ENCODE assay signal across 11 cellular contexts in the genomic region with DNA sequence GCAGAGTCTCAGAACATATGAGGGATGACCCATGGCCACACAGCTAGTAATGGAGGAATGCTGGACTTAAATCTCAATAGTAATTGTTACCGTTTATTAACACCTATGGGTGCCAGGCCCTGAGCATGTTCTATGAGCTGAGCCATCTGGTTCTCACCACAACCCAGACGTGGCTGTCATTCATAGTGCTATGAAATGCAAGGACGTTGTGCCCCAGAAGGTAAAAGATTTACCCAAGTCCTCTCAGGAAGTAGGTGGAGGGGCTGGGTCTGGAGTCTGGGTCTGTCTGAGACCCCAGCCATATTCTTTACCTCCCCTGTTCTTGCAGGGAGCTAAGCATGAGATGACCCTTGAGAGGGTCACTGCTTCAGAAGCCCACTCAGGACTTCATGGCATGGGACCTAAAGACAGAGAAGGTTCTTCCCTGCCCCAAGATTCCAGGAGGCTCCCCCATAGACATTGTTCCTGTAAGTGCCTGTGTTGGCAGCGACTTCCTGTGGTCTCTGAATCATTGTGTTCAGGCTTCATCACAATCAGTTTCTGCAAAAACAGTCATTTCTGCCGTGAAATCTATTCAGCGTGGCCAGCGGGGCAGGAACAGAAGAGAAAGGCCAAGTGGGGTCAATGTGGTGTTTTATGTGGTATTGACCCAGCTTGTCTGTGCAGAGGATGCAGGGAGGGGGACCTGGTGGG.
DNase-seq lines count a peak whose midpoint lies in the region; ATAC-seq and TF ChIP-seq lines count a peak whose summit lies in the region.
"Had no signal": no experiment of that assay in that cellular context is flagged by ENCODE, and none has a peak within 500 bp of the region (broad histone marks: within the 10 kb centered on the region; RNA-seq: fewer than 3 reads in every experiment).

No MANE protein-coding gene starts in this region.

- H3K36me3 Mint-ChIP-seq in activated naive CD8-positive, alpha-beta T cell treated with anti-CD3 and anti-CD28 coated beads, Interleukin-2, amount 50 U/mL, for 24 hours (ENCODE audit: low read depth): no peaks in the 10 kb centered on the region
- H3K36me3 Mint-ChIP-seq: naive thymus-derived CD8-positive, alpha-beta T cell had no signal

- peak overlapping the region; percentile 54 for H3K27ac ChIP-seq in osteoblast (ENCODE audit: low read depth, low read length)
- H3K27ac ChIP-seq: esophagus muscularis mucosa had no signal

- peak; percentile 62 for ATAC-seq in HG03175 (IDR thresholded peaks at IDR 0.05; ENCODE audit: unreplicated experiment)
- peak; percentile 74 for ATAC-seq in activated naive CD8-positive, alpha-beta T cell treated with anti-CD3 and anti-CD28 coated beads, Interleukin-2, amount 50 U/mL, for 24 hours
- ATAC-seq in HG02840 (IDR thresholded peaks at IDR 0.05; ENCODE audit: low FRiP score, unreplicated experiment): no peak
- ATAC-seq: naive thymus-derived CD8-positive, alpha-beta T cell had no signal

- H4K20me1 ChIP-seq in osteoblast (ENCODE audit: insufficient read depth, low read length): no peaks in the 10 kb centered on the region

- no peaks in the 10 kb centered on the region for H3K36me3 ChIP-seq in osteoblast (ENCODE audit: insufficient read depth, low read length)
- H3K36me3 ChIP-seq: esophagus muscularis mucosa had no signal

- H3K4me3 Mint-ChIP-seq in activated naive CD8-positive, alpha-beta T cell treated with anti-CD3 and anti-CD28 coated beads, Interleukin-2, amount 50 U/mL, for 24 hours: no peak overlapping the region
- H3K4me3 Mint-ChIP-seq: naive thymus-derived CD8-positive, alpha-beta T cell had no signal

- H3K79me2 ChIP-seq in osteoblast (ENCODE audit: insufficient read depth, low read length): no peaks in the 10 kb centered on the region

- no peak overlapping the region for H3K27ac Mint-ChIP-seq in activated naive CD8-positive, alpha-beta T cell treated with anti-CD3 and anti-CD28 coated beads, Interleukin-2, amount 50 U/mL, for 24 hours
- H3K27ac Mint-ChIP-seq: naive thymus-derived CD8-positive, alpha-beta T cell had no signal

- DNase-seq in NOMO-1 treated with DMSO at 0.1 percent for 48 hours (lab: John Stamatoyannopoulos, UW; ENCODE audit: unreplicated experiment) (peak; percentile 64), NOMO-1 treated with dmso at 0.1 percent for 144 hours (lab: John Stamatoyannopoulos, UW; ENCODE audit: unreplicated experiment) (no peak), osteoblast (ENCODE audit: insufficient read length, low spot score, missing footprints) (peak; percentile 94), medulla oblongata (ENCODE audit: extremely low spot score) (no peak), OCI-M1 (lab: John Stamatoyannopoulos, UW) (no peak)
- peak; percentile 31 for DNase-seq in activated naive CD8-positive, alpha-beta T cell treated with anti-CD3 and anti-CD28 coated beads, Interleukin-2, amount 50 U/mL, for 24 hours
- DNase-seq: NCI-H524 treated with DMSO at 0.1 percent for 48 hours had no signal

- no peak for TF ChIP-seq CTCF in osteoblast (IDR thresholded peaks at IDR 0.05; ENCODE audit: extremely low read depth, low read depth, low read length)

- H2AFZ ChIP-seq in osteoblast (ENCODE audit: low read length): no peak overlapping the region

- no peak overlapping the region for H3K4me3 ChIP-seq in osteoblast (ENCODE audit: insufficient read depth, low read length)
- H3K4me3 ChIP-seq: esophagus muscularis mucosa had no signal

- peaks cover 27% of the 10 kb centered on the region for H3K27me3 Mint-ChIP-seq in activated naive CD8-positive, alpha-beta T cell treated with anti-CD3 and anti-CD28 coated beads, Interleukin-2, amount 50 U/mL, for 24 hours

- no peaks in the 10 kb centered on the region for H3K9me3 ChIP-seq in osteoblast (ENCODE audit: low read depth, low read length)
- H3K9me3 ChIP-seq: esophagus muscularis mucosa had no signal

- H3K4me1 ChIP-seq in osteoblast (ENCODE audit: insufficient read depth, low read length): peaks cover 46% of the 10 kb centered on the region

- H3K27me3 ChIP-seq in osteoblast (ENCODE audit: insufficient read depth, low read length): no peaks in the 10 kb centered on the region

- peak overlapping the region; percentile 43 for H3K4me2 ChIP-seq in osteoblast (ENCODE audit: insufficient read depth, low read length)

- H3K9me3 Mint-ChIP-seq in activated naive CD8-positive, alpha-beta T cell treated with anti-CD3 and anti-CD28 coated beads, Interleukin-2, amount 50 U/mL, for 24 hours: peaks cover 4% of the 10 kb centered on the region

- H3K4me1 Mint-ChIP-seq in activated naive CD8-positive, alpha-beta T cell treated with anti-CD3 and anti-CD28 coated beads, Interleukin-2, amount 50 U/mL, for 24 hours: peaks cover 41% of the 10 kb centered on the region

Comparison
In these comparisons a context has a peak if more than half of its experiments do, and no peak if none do; other contexts are left out.
1. DNase-seq: peak in NOMO-1 treated with DMSO at 0.1 percent for 48 hours (single experiment), activated naive CD8-positive, alpha-beta T cell treated with anti-CD3 and anti-CD28 coated beads, Interleukin-2, amount 50 U/mL, for 24 hours (single experiment) and osteoblast (single experiment); none in NOMO-1 treated with dmso at 0.1 percent for 144 hours (single experiment), medulla oblongata (single experiment) and OCI-M1 (single experiment).